In genomic region chr13:36447501-36447900, GRCh38 we compare ENCODE assay signal across 17 cellular contexts. TPM values are rescaled to one million over a fixed set of nuclear protein-coding genes. Genes with fewer than 3 reads are reported as not detected.
"Had no signal": no experiment of that assay in that cellular context is flagged by ENCODE, and none has a peak within 500 bp of the region (broad histone marks: within the 10 kb centered on the region; RNA-seq: fewer than 3 reads in every experiment).

No MANE protein-coding gene starts in this region.

- DNase-seq: activated B cell treated with CpG ODN at 0.5 μM for 24 hours; activated CD4-positive, alpha-beta T cell treated with anti-CD3 and anti-CD28 coated beads, Interleukin-2, amount 10 ng/mL, durations not matched to agents 7 days and 5 days; activated gamma-delta T cell treated with Interleukin-2 at 50 U/mL for 16 hours; amniotic stem cell; cerebellar nuclear complex; dorsolateral prefrontal cortex; left colon; mucosa of descending colon; naive thymus-derived CD4-positive, alpha-beta T cell; pancreas; stimulated activated CD4-positive, alpha-beta T cell treated with anti-CD3 and anti-CD28 coated beads, Interleukin-12 subunit alpha, Interleukin-12 subunit beta, amount 100 ng/mL, for 4 hours; stimulated activated CD4-positive, alpha-beta T cell treated with anti-CD3 and anti-CD28 coated beads, Interleukin-2, amount 100 ng/mL, for 24 hours; stomach; T-helper 2 cell had no signal

- H3K27me3 ChIP-seq: dorsolateral prefrontal cortex, pancreas, vagina had no signal

- H3K27ac ChIP-seq: dorsolateral prefrontal cortex, esophagus muscularis mucosa, gastroesophageal sphincter, pancreas, stomach, vagina had no signal

- H3K4me3 ChIP-seq: dorsolateral prefrontal cortex, esophagus muscularis mucosa, gastroesophageal sphincter, mucosa of descending colon, pancreas, stomach, vagina had no signal

- H3K9me3 ChIP-seq: esophagus muscularis mucosa, gastroesophageal sphincter, mucosa of descending colon, pancreas, stomach, vagina had no signal

- H3K4me1 ChIP-seq: esophagus muscularis mucosa, gastroesophageal sphincter, pancreas, stomach, vagina had no signal

- H3K36me3 ChIP-seq: esophagus muscularis mucosa, gastroesophageal sphincter, pancreas, stomach, vagina had no signal

- ATAC-seq: gastroesophageal sphincter; left colon; mucosa of descending colon; naive thymus-derived CD4-positive, alpha-beta T cell; pancreas had no signal

RNA-seq across cellular contexts. Expression of gene CCNA1, which starts 15.2 kb away (rescaled TPM):
- total RNA-seq: left colon, vagina had no signal
- polyA plus RNA-seq: naive thymus-derived CD4-positive, alpha-beta T cell had no signal
